In the genomic region with DNA sequence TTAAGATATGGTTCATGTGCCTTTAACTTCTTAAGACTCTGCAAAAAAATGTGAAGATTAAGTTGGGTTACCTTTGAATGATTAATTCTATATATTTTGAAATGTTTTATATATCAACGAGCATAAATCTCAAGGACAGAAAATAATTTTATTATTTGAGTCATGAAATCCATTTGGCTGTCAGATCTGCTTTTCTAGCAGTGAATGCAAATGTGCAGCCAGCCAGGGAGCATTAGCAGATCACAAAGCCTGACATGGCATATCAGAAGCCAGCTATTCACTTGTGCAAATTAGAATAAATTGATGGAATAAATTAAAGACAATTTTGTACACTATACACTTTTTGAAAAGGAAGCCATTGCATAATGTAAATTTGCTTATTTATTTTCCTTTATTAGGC, we compare ENCODE assay signal across 37 cellular contexts.
"Had no signal": no experiment of that assay in that cellular context is flagged by ENCODE, and none has a peak within 500 bp of the region (broad histone marks: within the 10 kb centered on the region; RNA-seq: fewer than 3 reads in every experiment).

No MANE protein-coding gene starts in this region.

- H3K4me3 ChIP-seq: adrenal gland, ascending aorta, body of pancreas, breast epithelium, cardiac muscle cell had no signal

- H3K4me1 ChIP-seq: ascending aorta, body of pancreas, breast epithelium had no signal

- ATAC-seq: activated naive CD4-positive, alpha-beta T cell treated with anti-CD3 and anti-CD28 coated beads, Interleukin-2, amount 50 U/mL, for 72 hours; activated naive CD8-positive, alpha-beta T cell treated with anti-CD3 and anti-CD28 coated beads, Interleukin-2, amount 50 U/mL, for 24 hours; activated T-cell treated with anti-CD3 and anti-CD28 coated beads, Interleukin-2, amount 50 U/mL, for 4 hours; activated T-cell treated with anti-CD3 and anti-CD28 coated beads, Interleukin-2, amount 50 U/mL, for 72 hours; activated T-helper 17 cell treated with anti-CD3 and anti-CD28 coated beads, Interleukin-2, amount 50 U/mL, for 72 hours; body of pancreas had no signal

- H3K36me3 Mint-ChIP-seq: activated naive CD4-positive, alpha-beta T cell treated with anti-CD3 and anti-CD28 coated beads, Interleukin-2, amount 10 ng/mL, durations not matched to agents 7 days and 5 days; activated naive CD4-positive, alpha-beta T cell treated with anti-CD3 and anti-CD28 coated beads, Interleukin-2, amount 50 U/mL, for 24 hours; activated naive CD4-positive, alpha-beta T cell treated with anti-CD3 and anti-CD28 coated beads, Interleukin-2, amount 50 U/mL, for 72 hours; activated naive CD8-positive, alpha-beta T cell; activated naive CD8-positive, alpha-beta T cell treated with anti-CD3 and anti-CD28 coated beads for 36 hours; activated naive CD8-positive, alpha-beta T cell treated with anti-CD3 and anti-CD28 coated beads, Interleukin-2, amount 10 ng/mL, durations not matched to agents 7 days and 5 days had no signal

- H3K9me3 Mint-ChIP-seq: activated naive CD4-positive, alpha-beta T cell treated with anti-CD3 and anti-CD28 coated beads for 36 hours; activated naive CD4-positive, alpha-beta T cell treated with anti-CD3 and anti-CD28 coated beads, Interleukin-2, amount 10 ng/mL, durations not matched to agents 7 days and 5 days; activated naive CD4-positive, alpha-beta T cell treated with anti-CD3 and anti-CD28 coated beads, Interleukin-2, amount 50 U/mL, for 24 hours; activated naive CD8-positive, alpha-beta T cell treated with anti-CD3 and anti-CD28 coated beads, Interleukin-2, amount 10 ng/mL, durations not matched to agents 7 days and 5 days; activated naive CD8-positive, alpha-beta T cell treated with anti-CD3 and anti-CD28 coated beads, Interleukin-2, amount 50 U/mL, for 24 hours; activated T-cell treated with anti-CD3 and anti-CD28 coated beads, Interleukin-2, amount 50 U/mL, for 24 hours; activated T-cell treated with anti-CD3 and anti-CD28 coated beads, Interleukin-2, amount 50 U/mL, for 4 hours; activated T-helper 1 cell treated with anti-CD3 and anti-CD28 coated beads, Interleukin-12 subunit alpha, Interleukin-12 subunit beta, Interleukin-2, Interleukin-4 antibody, amounts not matched to agents 30 ng/mL and 10 ng/mL and 1 ng/mL, durations not matched to agents 14 hours and 24 hours and 36 hours; activated T-helper 17 cell treated with anti-CD3 and anti-CD28 coated beads, Interleukin-2, amount 50 U/mL, for 72 hours; activated T-helper 2 cell treated with anti-CD3 and anti-CD28 coated beads, Interferon-gamma antibody, Interleukin-2, Interleukin-4, amounts not matched to agents 10 μg/mL and 5 μg/mL and 100 μg/mL, durations not matched to agents 14 hours and 24 hours and 36 hours had no signal

- H3K27me3 Mint-ChIP-seq: activated naive CD4-positive, alpha-beta T cell treated with anti-CD3 and anti-CD28 coated beads, Interleukin-2, amount 10 ng/mL, durations not matched to agents 7 days and 5 days; activated naive CD4-positive, alpha-beta T cell treated with anti-CD3 and anti-CD28 coated beads, Interleukin-2, amount 50 U/mL, for 24 hours; activated naive CD8-positive, alpha-beta T cell; activated naive CD8-positive, alpha-beta T cell treated with anti-CD3 and anti-CD28 coated beads for 36 hours; activated naive CD8-positive, alpha-beta T cell treated with anti-CD3 and anti-CD28 coated beads, Interleukin-2, amount 10 ng/mL, durations not matched to agents 7 days and 5 days; activated naive CD8-positive, alpha-beta T cell treated with anti-CD3 and anti-CD28 coated beads, Interleukin-2, amount 50 U/mL, for 24 hours; activated T-cell treated with anti-CD3 and anti-CD28 coated beads, Interleukin-2, amount 50 U/mL, for 24 hours; activated T-helper 17 cell treated with anti-CD3 and anti-CD28 coated beads, Interleukin-2, amount 50 U/mL, for 72 hours; brain; central memory CD8-positive, alpha-beta T cell had no signal

- H3K27ac ChIP-seq: adrenal gland, ascending aorta, body of pancreas, brain microvascular endothelial cell, breast epithelium, cardiac muscle cell had no signal

- H3K4me1 Mint-ChIP-seq: activated naive CD4-positive, alpha-beta T cell treated with anti-CD3 and anti-CD28 coated beads, Interleukin-2, amount 10 ng/mL, durations not matched to agents 7 days and 5 days; activated naive CD4-positive, alpha-beta T cell treated with anti-CD3 and anti-CD28 coated beads, Interleukin-2, amount 50 U/mL, for 24 hours; activated naive CD8-positive, alpha-beta T cell treated with anti-CD3 and anti-CD28 coated beads for 36 hours; activated naive CD8-positive, alpha-beta T cell treated with anti-CD3 and anti-CD28 coated beads, Interleukin-2, amount 10 ng/mL, durations not matched to agents 7 days and 5 days; activated naive CD8-positive, alpha-beta T cell treated with anti-CD3 and anti-CD28 coated beads, Interleukin-2, amount 50 U/mL, for 24 hours; activated T-helper 17 cell treated with anti-CD3 and anti-CD28 coated beads, Interleukin-2, amount 50 U/mL, for 72 hours; central memory CD8-positive, alpha-beta T cell had no signal

- H3K4me3 Mint-ChIP-seq: activated naive CD4-positive, alpha-beta T cell treated with anti-CD3 and anti-CD28 coated beads for 36 hours; activated naive CD4-positive, alpha-beta T cell treated with anti-CD3 and anti-CD28 coated beads, Interleukin-2, amount 10 ng/mL, durations not matched to agents 7 days and 5 days; activated naive CD4-positive, alpha-beta T cell treated with anti-CD3 and anti-CD28 coated beads, Interleukin-2, amount 50 U/mL, for 24 hours; activated naive CD8-positive, alpha-beta T cell; activated naive CD8-positive, alpha-beta T cell treated with anti-CD3 and anti-CD28 coated beads for 36 hours; activated naive CD8-positive, alpha-beta T cell treated with anti-CD3 and anti-CD28 coated beads, Interleukin-2, amount 10 ng/mL, durations not matched to agents 7 days and 5 days; activated naive CD8-positive, alpha-beta T cell treated with anti-CD3 and anti-CD28 coated beads, Interleukin-2, amount 50 U/mL, for 24 hours; activated T-cell treated with anti-CD3 and anti-CD28 coated beads, Interleukin-2, amount 50 U/mL, for 24 hours; activated T-cell treated with anti-CD3 and anti-CD28 coated beads, Interleukin-2, amount 50 U/mL, for 4 hours; activated T-cell treated with anti-CD3 and anti-CD28 coated beads, Interleukin-2, amount 50 U/mL, for 72 hours; activated T-helper 1 cell treated with anti-CD3 and anti-CD28 coated beads, Interleukin-12 subunit alpha, Interleukin-12 subunit beta, Interleukin-2, Interleukin-4 antibody, amounts not matched to agents 30 ng/mL and 10 ng/mL and 1 ng/mL, durations not matched to agents 14 hours and 24 hours and 36 hours; activated T-helper 17 cell treated with anti-CD3 and anti-CD28 coated beads, Interleukin-2, amount 50 U/mL, for 72 hours; brain; central memory CD8-positive, alpha-beta T cell had no signal

- H3K27ac Mint-ChIP-seq: activated naive CD4-positive, alpha-beta T cell treated with anti-CD3 and anti-CD28 coated beads for 36 hours; activated naive CD4-positive, alpha-beta T cell treated with anti-CD3 and anti-CD28 coated beads, Interleukin-2, amount 10 ng/mL, durations not matched to agents 7 days and 5 days; activated naive CD4-positive, alpha-beta T cell treated with anti-CD3 and anti-CD28 coated beads, Interleukin-2, amount 50 U/mL, for 24 hours; activated naive CD4-positive, alpha-beta T cell treated with anti-CD3 and anti-CD28 coated beads, Interleukin-2, amount 50 U/mL, for 72 hours; activated naive CD8-positive, alpha-beta T cell; activated naive CD8-positive, alpha-beta T cell treated with anti-CD3 and anti-CD28 coated beads for 36 hours; activated naive CD8-positive, alpha-beta T cell treated with anti-CD3 and anti-CD28 coated beads, Interleukin-2, amount 10 ng/mL, durations not matched to agents 7 days and 5 days; activated naive CD8-positive, alpha-beta T cell treated with anti-CD3 and anti-CD28 coated beads, Interleukin-2, amount 50 U/mL, for 24 hours; activated T-cell treated with anti-CD3 and anti-CD28 coated beads, Interleukin-2, amount 50 U/mL, for 24 hours; activated T-cell treated with anti-CD3 and anti-CD28 coated beads, Interleukin-2, amount 50 U/mL, for 72 hours; activated T-helper 1 cell treated with anti-CD3 and anti-CD28 coated beads, Interleukin-12 subunit alpha, Interleukin-12 subunit beta, Interleukin-2, Interleukin-4 antibody, amounts not matched to agents 30 ng/mL and 10 ng/mL and 1 ng/mL, durations not matched to agents 14 hours and 24 hours and 36 hours; activated T-helper 17 cell treated with anti-CD3 and anti-CD28 coated beads, Interleukin-2, amount 50 U/mL, for 72 hours; activated T-helper 2 cell treated with anti-CD3 and anti-CD28 coated beads, Interferon-gamma antibody, Interleukin-2, Interleukin-4, amounts not matched to agents 10 μg/mL and 5 μg/mL and 100 μg/mL, durations not matched to agents 14 hours and 24 hours and 36 hours had no signal

- H3K36me3 ChIP-seq: adrenal gland, ascending aorta, brain microvascular endothelial cell, breast epithelium, cardiac muscle cell had no signal

- DNase-seq: activated effector memory CD4-positive, alpha-beta T cell treated with anti-CD3 and anti-CD28 coated beads, Interleukin-2, amount 50 U/mL, for 16 hours; activated effector memory CD4-positive, alpha-beta T cell treated with Interleukin-2 at 50 U/mL for 16 hours; activated gamma-delta T cell; activated gamma-delta T cell treated with Interleukin-2 at 50 U/mL for 16 hours; activated naive CD4-positive, alpha-beta T cell; activated naive CD4-positive, alpha-beta T cell treated with anti-CD3 and anti-CD28 coated beads for 36 hours; activated naive CD4-positive, alpha-beta T cell treated with anti-CD3 and anti-CD28 coated beads, Interleukin-2, amount 10 ng/mL, durations not matched to agents 7 days and 5 days; activated naive CD4-positive, alpha-beta T cell treated with anti-CD3 and anti-CD28 coated beads, Interleukin-2, amount 50 U/mL, for 16 hours; activated naive CD4-positive, alpha-beta T cell treated with Interleukin-2 at 50 U/mL for 16 hours; activated naive CD8-positive, alpha-beta T cell treated with anti-CD3 and anti-CD28 coated beads for 36 hours; activated naive CD8-positive, alpha-beta T cell treated with anti-CD3 and anti-CD28 coated beads, Interleukin-2, amount 10 ng/mL, durations not matched to agents 7 days and 5 days; activated naive CD8-positive, alpha-beta T cell treated with anti-CD3 and anti-CD28 coated beads, Interleukin-2, amount 50 U/mL, for 24 hours; activated T-cell treated with anti-CD3 and anti-CD28 coated beads, Interleukin-2, amount 50 U/mL, for 1 hour; activated T-cell treated with anti-CD3 and anti-CD28 coated beads, Interleukin-2, amount 50 U/mL, for 24 hours; activated T-cell treated with anti-CD3 and anti-CD28 coated beads, Interleukin-2, amount 50 U/mL, for 4 hours; activated T-cell treated with anti-CD3 and anti-CD28 coated beads, Interleukin-2, amount 50 U/mL, for 48 hours; activated T-cell treated with anti-CD3 and anti-CD28 coated beads, Interleukin-2, amount 50 U/mL, for 72 hours; adrenal gland; amniotic stem cell; amygdala; anterior cingulate cortex; aorta; body of pancreas; brain microvascular endothelial cell; central memory CD4-positive, alpha-beta T cell; cerebellar nuclear complex had no signal

- H3K27me3 ChIP-seq: adrenal gland, ascending aorta, body of pancreas, brain microvascular endothelial cell, breast epithelium, cardiac muscle cell had no signal

- H3K9me3 ChIP-seq: ascending aorta, body of pancreas, breast epithelium had no signal
